In genomic region chr9:19512432-19512831, GRCh38 we compare ENCODE assay signal across 17 cellular contexts.
"Had no signal": no experiment of that assay in that cellular context is flagged by ENCODE, and none has a peak within 500 bp of the region (broad histone marks: within the 10 kb centered on the region; RNA-seq: fewer than 3 reads in every experiment).

No MANE protein-coding gene starts in this region.

- H3K4me3 ChIP-seq: ascending aorta, body of pancreas had no signal

- H3K27me3 ChIP-seq: ascending aorta, body of pancreas had no signal

- DNase-seq: activated CD4-positive, alpha-beta T cell treated with anti-CD3 and anti-CD28 coated beads for 36 hours; activated CD4-positive, CD25-positive, alpha-beta regulatory T cell; activated CD8-positive, alpha-beta memory T cell treated with anti-CD3 and anti-CD28 coated beads, Interleukin-2, amount 50 U/mL, for 4 hours; activated CD8-positive, alpha-beta T cell treated with anti-CD3 and anti-CD28 coated beads for 36 hours; body of pancreas; Kasumi-1; KBM-7; NCI-H2081 treated with DMSO at 0.1 percent for 48 hours; NCI-H2171; NCI-H2227 treated with DMSO at 0.1 percent for 48 hours; NCI-H510A; NCI-H526 treated with DMSO at 0.1 percent for 48 hours; PC-3; SIG-M5; T-helper 2 cell; T1000 had no signal

- H3K27ac ChIP-seq: ascending aorta, body of pancreas had no signal
